23 cellular contexts compared by ENCODE assay signal in genomic region chr3:14468621-14468981, GRCh38.
"Had no signal": no experiment of that assay in that cellular context is flagged by ENCODE, and none has a peak within 500 bp of the region (broad histone marks: within the 10 kb centered on the region; RNA-seq: fewer than 3 reads in every experiment).

No MANE protein-coding gene starts in this region.

- FAIRE-seq: small intestine had no signal

- H3K4me1 Mint-ChIP-seq: natural killer cell had no signal

- H3K4me3 ChIP-seq: left ventricle myocardium inferior, lung, neural progenitor cell, ovary, right atrium auricular region, sigmoid colon, spleen, suprapubic skin, thoracic aorta, tibial artery, uterus had no signal

- ATAC-seq: stimulated activated effector memory CD8-positive, alpha-beta T cell treated with anti-CD3 and anti-CD28 coated beads, Interleukin-12 subunit alpha, Interleukin-12 subunit beta, amount 100 ng/mL, for 72 hours had no signal

- DNase-seq: islet precursor cell, left ventricle myocardium inferior, occipital lobe, sigmoid colon, spleen, tibial artery had no signal

- H3K9me3 ChIP-seq: left ventricle myocardium inferior, ovary, right atrium auricular region, sigmoid colon, spleen, suprapubic skin, thoracic aorta, tibial artery, uterus had no signal

- H2AFZ ChIP-seq: neural progenitor cell had no signal

- H3K4me2 ChIP-seq: neural progenitor cell had no signal

- H3K27ac ChIP-seq: neural progenitor cell, right atrium auricular region, sigmoid colon, suprapubic skin, thoracic aorta, tibial artery had no signal

- H3K27me3 Mint-ChIP-seq: naive B cell; progenitor cell of endocrine pancreas; stimulated activated naive CD8-positive, alpha-beta T cell treated with anti-CD3 and anti-CD28 coated beads, Interleukin-15, Interleukin-2, amounts not matched to agents 100 ng/mL and 50 ng/mL, for 24 hours; type B pancreatic cell had no signal

- H3K27ac Mint-ChIP-seq: mesothelial cell of epicardium, natural killer cell, nephron progenitor cell, neural progenitor cell, progenitor cell of endocrine pancreas had no signal

- H3K4me3 Mint-ChIP-seq: mesothelial cell of epicardium; naive B cell; natural killer cell; nephron progenitor cell; neural progenitor cell; stimulated activated effector memory CD8-positive, alpha-beta T cell treated with anti-CD3 and anti-CD28 coated beads, Interleukin-12 subunit alpha, Interleukin-12 subunit beta, amount 100 ng/mL, for 72 hours; stimulated activated naive CD8-positive, alpha-beta T cell treated with anti-CD3 and anti-CD28 coated beads, Interleukin-15, Interleukin-2, amounts not matched to agents 100 ng/mL and 50 ng/mL, for 24 hours; type B pancreatic cell had no signal

- H3K27me3 ChIP-seq: neural progenitor cell, neutrophil, ovary, right atrium auricular region, sigmoid colon, spleen, suprapubic skin, tibial artery, uterus had no signal

- H3K4me1 ChIP-seq: suprapubic skin had no signal

- H3K36me3 Mint-ChIP-seq: natural killer cell had no signal

- H3K9ac ChIP-seq: neural progenitor cell had no signal

- H3K36me3 ChIP-seq: neural progenitor cell, ovary, uterus had no signal
